Comparison of ENCODE assay signal across 9 cellular contexts in the genomic region with DNA sequence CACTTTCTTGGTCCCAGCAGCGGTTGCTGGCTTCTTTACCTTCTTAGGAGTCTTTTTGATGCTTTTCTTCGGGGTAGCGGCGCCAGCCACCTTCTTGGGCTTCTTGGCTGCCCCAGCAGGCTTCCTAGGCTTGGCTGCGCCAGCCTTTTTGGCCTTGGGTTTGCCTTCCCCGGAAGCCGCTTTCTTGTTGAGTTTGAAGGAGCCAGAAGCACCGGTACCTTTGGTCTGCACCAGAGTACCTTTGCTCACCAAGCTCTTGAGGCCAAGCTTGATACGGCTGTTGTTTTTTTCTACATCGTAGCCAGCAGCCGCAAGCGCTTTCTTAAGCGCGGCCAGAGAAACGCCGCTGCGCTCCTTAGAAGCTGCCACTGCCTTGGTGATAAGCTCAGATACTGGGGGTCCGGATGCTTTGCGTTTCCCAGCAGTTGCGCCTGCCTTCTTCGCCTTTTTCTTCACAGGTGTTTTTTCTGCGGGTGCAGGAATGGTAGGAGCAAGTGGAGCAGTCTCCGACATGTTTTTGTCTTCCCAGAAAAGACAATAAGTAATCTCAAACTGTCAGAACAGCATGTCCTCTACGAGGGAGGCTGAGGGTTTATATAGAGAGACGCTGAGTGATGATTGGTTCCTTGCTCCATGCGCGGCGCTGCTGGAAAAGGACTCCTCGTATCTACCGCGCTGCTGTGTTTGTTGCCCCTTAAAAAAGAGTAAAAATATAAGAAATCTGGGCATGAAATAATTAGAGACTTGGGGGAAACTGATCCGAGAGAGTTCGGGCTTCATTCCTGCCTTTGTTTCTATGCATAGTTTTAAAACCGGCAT.
DNase-seq lines count a peak whose midpoint lies in the region; ATAC-seq and TF ChIP-seq lines count a peak whose summit lies in the region.
"Had no signal": no experiment of that assay in that cellular context is flagged by ENCODE, and none has a peak within 500 bp of the region (broad histone marks: within the 10 kb centered on the region; RNA-seq: fewer than 3 reads in every experiment).

No MANE protein-coding gene starts in this region.

- H3K27me3 Mint-ChIP-seq in activated CD8-positive, alpha-beta T cell treated with anti-CD3 and anti-CD28 coated beads, Interleukin-2, amount 10 ng/mL, durations not matched to agents 7 days and 5 days (ENCODE audit: low read depth): no peaks in the 10 kb centered on the region

- peaks cover 24% of the 10 kb centered on the region for H3K4me1 ChIP-seq in A673 (ENCODE audit: insufficient read depth, low read length, poor library complexity, severe bottlenecking)
- H3K4me1 ChIP-seq in muscle layer of duodenum (ENCODE audit: control insufficient read depth in 1 of 2, insufficient read depth in 2 of 2, low read length in 2 of 2): peaks cover 0 to 20% of the 10 kb centered on the region in 2 donors
- peaks cover 0 to 18% (median 14%) of the 10 kb centered on the region in 5 donors for H3K4me1 ChIP-seq in subcutaneous abdominal adipose tissue (ENCODE audit: control insufficient read depth in 5 of 5, insufficient read depth in 5 of 5, low read length in 5 of 5)

- intact Hi-C loops in A673 (cut with micrococcal nuclease; ENCODE audit: unreplicated experiment): no loop called here

- peak overlapping the region; percentile 54 for H3K4me3 ChIP-seq in A673 (ENCODE audit: low read depth, low read length, poor library complexity, severe bottlenecking)
- H3K4me3 ChIP-seq in epithelial cell of esophagus (ENCODE audit: low read length): peak overlapping the region; percentile 65
- peak overlapping the region; percentile 75 to 86 for H3K4me3 ChIP-seq in muscle layer of duodenum (ENCODE audit: low read depth in 1 of 2, low read length in 2 of 2)
- H3K4me3 ChIP-seq in subcutaneous abdominal adipose tissue (ENCODE audit: low read depth in 1 of 5, low read length in 5 of 5): peak overlapping the region; percentile 51 to 73 (median 70)

- TF ChIP-seq CTCF in A673 (conservative IDR thresholded peaks at IDR 0.05; ENCODE audit: low read depth, low read length): no peak
- no peak for TF ChIP-seq CTCF in epithelial cell of esophagus (IDR thresholded peaks at IDR 0.05; ENCODE audit: insufficient read depth, low read depth, low read length, missing control alignments)

- no peaks in the 10 kb centered on the region for H3K9me3 Mint-ChIP-seq in activated CD8-positive, alpha-beta T cell treated with anti-CD3 and anti-CD28 coated beads, Interleukin-2, amount 10 ng/mL, durations not matched to agents 7 days and 5 days (ENCODE audit: insufficient read depth)

- H3K9me3 ChIP-seq in A673 (ENCODE audit: low read depth, low read length, poor library complexity, severe bottlenecking) (no peaks in the 10 kb centered on the region), muscle layer of duodenum (ENCODE audit: control insufficient read depth in 1 of 2, low read length in 2 of 2) (no peaks in the 10 kb centered on the region), subcutaneous abdominal adipose tissue (ENCODE audit: control insufficient read depth in 5 of 5, low read length in 5 of 5) (no peaks in the 10 kb centered on the region)

- H3K27me3 ChIP-seq in A673 (replicated peaks; ENCODE audit: insufficient read depth, low read depth, low read length, poor library complexity) (no peaks in the 10 kb centered on the region), muscle layer of duodenum (ENCODE audit: low read depth, low read length) (no peaks in the 10 kb centered on the region), subcutaneous abdominal adipose tissue (ENCODE audit: control insufficient read depth in 5 of 5, insufficient read depth in 4 of 5, low read length in 5 of 5) (peaks cover 16 to 43% (median 26%) of the 10 kb centered on the region in 5 donors)

- peak; percentile 93 for DNase-seq in A673 (ENCODE audit: low spot score)
- peak; percentile 46 for DNase-seq in NCI-H524 treated with DMSO at 0.1 percent for 48 hours (lab: John Stamatoyannopoulos, UW)
- peak; percentile 89 for DNase-seq in activated CD8-positive, alpha-beta T cell treated with anti-CD3 and anti-CD28 coated beads, Interleukin-2, amount 10 ng/mL, durations not matched to agents 7 days and 5 days
- DNase-seq in epithelial cell of esophagus (ENCODE audit: low read depth): peak; percentile 79

- peak overlapping the region; percentile 78 for H3K4me3 Mint-ChIP-seq in activated CD8-positive, alpha-beta T cell treated with anti-CD3 and anti-CD28 coated beads, Interleukin-2, amount 10 ng/mL, durations not matched to agents 7 days and 5 days

- TSS peak; percentile 99 for BruUV-seq in A673 (replicated peaks; lab: Mats Ljungman, UMichigan)

- H3K27ac Mint-ChIP-seq in activated CD8-positive, alpha-beta T cell treated with anti-CD3 and anti-CD28 coated beads, Interleukin-2, amount 10 ng/mL, durations not matched to agents 7 days and 5 days: peak overlapping the region; percentile 99

- POLR2A ChIA-PET in A673 (lab: Charles Lee; ENCODE audit: low non-redundant PET): interaction anchor here (1.0 to 2.1 kb wide), 3 partner anchors 18 to 36 kb away, joined by 5 to 15 read pairs (median 5); a partner anchor contains a TSS
- POLR2A ChIA-PET in activated CD8-positive, alpha-beta T cell treated with anti-CD3 and anti-CD28 coated beads, Interleukin-2, amount 10 ng/mL, durations not matched to agents 7 days and 5 days (lab: Charles Lee): interaction anchor here (0.8 to 7.2 kb wide), 61 partner anchors 11 to 1658 kb away, joined by 3 to 1100 read pairs (median 7); a partner anchor contains a TSS

- H3K36me3 ChIP-seq in A673 (ENCODE audit: insufficient read depth, low read length, poor library complexity, severe bottlenecking) (no peaks in the 10 kb centered on the region), muscle layer of duodenum (ENCODE audit: control insufficient read depth in 1 of 2, insufficient read depth in 2 of 2, low read length in 2 of 2) (no peaks in the 10 kb centered on the region), subcutaneous abdominal adipose tissue (ENCODE audit: control insufficient read depth in 5 of 5, insufficient read depth in 5 of 5, low read length in 5 of 5) (no peaks in the 10 kb centered on the region)

- H3K36me3 Mint-ChIP-seq in activated CD8-positive, alpha-beta T cell treated with anti-CD3 and anti-CD28 coated beads, Interleukin-2, amount 10 ng/mL, durations not matched to agents 7 days and 5 days (ENCODE audit: low read depth): peaks cover 17% of the 10 kb centered on the region

- peak overlapping the region; percentile 90 for H3K27ac ChIP-seq in A673 (ENCODE audit: low read depth, low read length, poor library complexity, severe bottlenecking)
- H3K27ac ChIP-seq in muscle layer of duodenum (ENCODE audit: low read length): peak overlapping the region; percentile 93
- no peak overlapping the region for H3K27ac ChIP-seq in subcutaneous abdominal adipose tissue (ENCODE audit: low read depth, low read length)

- CTCF ChIA-PET in A673 (lab: Charles Lee): no interaction called here
- CTCF ChIA-PET in activated CD8-positive, alpha-beta T cell treated with anti-CD3 and anti-CD28 coated beads, Interleukin-2, amount 10 ng/mL, durations not matched to agents 7 days and 5 days (lab: Charles Lee): interaction anchor here (1.0 to 3.1 kb wide), 11 partner anchors 12 to 208 kb away, joined by 3 to 14 read pairs (median 5); a partner anchor contains a TSS

- ATAC-seq in GM18517 (IDR thresholded peaks at IDR 0.05; ENCODE audit: unreplicated experiment) (peak; percentile 34), HG02973 (IDR thresholded peaks at IDR 0.05; ENCODE audit: unreplicated experiment) (peak; percentile 33)
- peak; percentile 64 for ATAC-seq in activated CD8-positive, alpha-beta T cell treated with anti-CD3 and anti-CD28 coated beads, Interleukin-2, amount 10 ng/mL, durations not matched to agents 7 days and 5 days
- ATAC-seq: HCT116 had no signal

- peak overlapping the region in 4 of 5 donors; percentile 56 to 74 (median 70) for H3K9ac ChIP-seq in subcutaneous abdominal adipose tissue (ENCODE audit: low read length in 5 of 5)

- peaks cover 41% of the 10 kb centered on the region for H3K4me1 Mint-ChIP-seq in activated CD8-positive, alpha-beta T cell treated with anti-CD3 and anti-CD28 coated beads, Interleukin-2, amount 10 ng/mL, durations not matched to agents 7 days and 5 days (ENCODE audit: low read depth)
